ENCODE assay signal across 9 cellular contexts in genomic region chr13:32472194-32472621, GRCh38. TPM values are rescaled to one million over a fixed set of nuclear protein-coding genes. Genes with fewer than 3 reads are reported as not detected.
DNase-seq lines count a peak whose midpoint lies in the region; ATAC-seq and TF ChIP-seq lines count a peak whose summit lies in the region.
"Had no signal": no experiment of that assay in that cellular context is flagged by ENCODE, and none has a peak within 500 bp of the region (broad histone marks: within the 10 kb centered on the region; RNA-seq: fewer than 3 reads in every experiment).

No MANE protein-coding gene starts in this region.

- peaks cover 4% of the 10 kb centered on the region for H3K4me1 Mint-ChIP-seq in type B pancreatic cell (ENCODE audit: unreplicated experiment)

- H3K9ac ChIP-seq in MM.1S (ENCODE audit: low read length): peak overlapping the region; percentile 85
- no peak overlapping the region for H3K9ac ChIP-seq in mucosa of rectum (ENCODE audit: low read depth in 1 of 2, low read length in 2 of 2)

- DNase-seq in MM.1S (peak; percentile 93), LoVo (ENCODE audit: low spot score) (no peak), type B pancreatic cell (ENCODE audit: extremely low spot score, unreplicated experiment) (no peak), NCI-H2171 treated with DMSO at 0.1 percent for 48 hours (lab: John Stamatoyannopoulos, UW) (no peak)
- DNase-seq: Kasumi-1 had no signal

- no peaks in the 10 kb centered on the region for H3K9me3 Mint-ChIP-seq in type B pancreatic cell

- H3K4me2 ChIP-seq in MM.1S (ENCODE audit: low read depth, low read length): peak overlapping the region; percentile 71; the same call in 1 of the 2 replicates

- H3K27me3 ChIP-seq in MM.1S (replicated peaks; ENCODE audit: insufficient read depth, low read length) (no peaks in the 10 kb centered on the region), mucosa of rectum (ENCODE audit: control insufficient read depth in 2 of 2, insufficient read depth in 2 of 2, low read length in 2 of 2) (no peaks in the 10 kb centered on the region)

- H2AFZ ChIP-seq in MM.1S (ENCODE audit: low read length): no peak overlapping the region

- TF ChIP-seq CTCF in MM.1S (IDR thresholded peaks at IDR 0.05; ENCODE audit: low read length): no peak
- no peak for TF ChIP-seq CTCF in type B pancreatic cell (conservative IDR thresholded peaks at IDR 0.05)

- H3K9me3 ChIP-seq in MM.1S (replicated peaks; ENCODE audit: insufficient read depth, low read length) (no peaks in the 10 kb centered on the region), mucosa of rectum (ENCODE audit: control insufficient read depth in 2 of 2, low read length in 2 of 2) (no peaks in the 10 kb centered on the region)

- H3K27ac Mint-ChIP-seq in type B pancreatic cell: no peak overlapping the region

- no peaks in the 10 kb centered on the region for H3K27me3 Mint-ChIP-seq in type B pancreatic cell

- no peak overlapping the region for H3K4me3 Mint-ChIP-seq in type B pancreatic cell

- H3K9me2 ChIP-seq in MM.1S (replicated peaks; ENCODE audit: insufficient read depth, low read length): no peaks in the 10 kb centered on the region

- H3K4me3 ChIP-seq in MM.1S (ENCODE audit: low read length) (no peak overlapping the region), mucosa of rectum (ENCODE audit: low read length in 2 of 2) (no peak overlapping the region)

- H3K4me1 ChIP-seq in MM.1S (ENCODE audit: low read length) (peaks cover 41% of the 10 kb centered on the region), mucosa of rectum (ENCODE audit: control insufficient read depth in 2 of 2, insufficient read depth in 2 of 2, low read length in 2 of 2) (peaks cover 0 to 4% of the 10 kb centered on the region in 2 donors)

- H3K36me3 ChIP-seq in MM.1S (replicated peaks; ENCODE audit: insufficient read depth, low read length) (no peaks in the 10 kb centered on the region), mucosa of rectum (ENCODE audit: control insufficient read depth in 2 of 2, insufficient read depth in 2 of 2, low read length in 2 of 2) (no peaks in the 10 kb centered on the region)

- H4K20me1 ChIP-seq in MM.1S (ENCODE audit: insufficient read depth, low read length): no peaks in the 10 kb centered on the region

- peaks cover 8% of the 10 kb centered on the region for H3K36me3 Mint-ChIP-seq in type B pancreatic cell

- peaks cover 28% of the 10 kb centered on the region for H3F3A ChIP-seq in MM.1S (ENCODE audit: insufficient read depth, low read length)

- H3K79me2 ChIP-seq in MM.1S (ENCODE audit: low read length): no peaks in the 10 kb centered on the region

- H3K27ac ChIP-seq in MM.1S (ENCODE audit: low read length): peak overlapping the region; percentile 100
- peak overlapping the region; percentile 12 to 35 for H3K27ac ChIP-seq in mucosa of rectum (ENCODE audit: low read depth in 2 of 2, low read length in 2 of 2)

- ATAC-seq in GM18517 (IDR thresholded peaks at IDR 0.05; ENCODE audit: unreplicated experiment): peak; percentile 81
- peak; percentile 76 for ATAC-seq in GM21528 (IDR thresholded peaks at IDR 0.05; ENCODE audit: low FRiP score, unreplicated experiment)
- no peak for ATAC-seq in HG03457 (IDR thresholded peaks at IDR 0.05; ENCODE audit: unreplicated experiment)

RNA-seq across cellular contexts. Expression of gene N4BP2L1, which starts 44.3 kb away (rescaled TPM):
- total RNA-seq in type B pancreatic cell (ENCODE audit: low replicate concordance): 4.9 and 7.4 TPM in 2 replicates
